Comparison of ENCODE assay signal across 1 cellular context in the genomic region with DNA sequence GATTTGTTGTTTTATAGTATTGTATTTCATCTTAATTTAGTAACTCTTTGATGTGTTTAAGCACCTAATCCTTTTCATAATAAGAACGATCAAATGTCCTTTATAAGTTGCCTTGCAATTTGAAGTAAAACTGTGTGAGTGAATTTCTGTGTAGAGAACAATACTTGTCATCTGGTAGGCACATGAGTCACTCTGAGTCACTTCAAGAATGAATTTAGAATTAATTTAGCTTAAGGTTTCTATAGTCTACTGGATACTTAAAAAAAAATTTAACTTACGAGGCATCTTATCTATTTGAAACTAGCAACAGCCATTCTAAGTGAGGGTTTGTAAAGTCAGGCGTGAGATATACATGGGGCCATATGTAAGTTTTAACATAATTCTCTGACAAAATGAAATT.
TF ChIP-seq lines count a peak whose summit lies in the region.

No MANE protein-coding gene starts in this region.

TF ChIP-seq in SK-N-SH, 30 proteins besides CTCF, POLR2A, EP300 and RAD21 (continued from another document):
- TF ChIP-seq YY1 (IDR thresholded peaks at IDR 0.05; ENCODE audit: low read depth) = no peak
- TF ChIP-seq RFX5 (IDR thresholded peaks at IDR 0.05; ENCODE audit: low read length) = no peak
- no peak for TF ChIP-seq USF2 (IDR thresholded peaks at IDR 0.05; ENCODE audit: borderline replicate concordance, low read depth, low read length)
- no peak for TF ChIP-seq TEAD4 (IDR thresholded peaks at IDR 0.05; ENCODE audit: borderline replicate concordance, insufficient read depth)
- no peak for TF ChIP-seq ELF1 (IDR thresholded peaks at IDR 0.05)
- no peak for TF ChIP-seq FOXJ3 (CRISPR knock-in tag; IDR thresholded peaks at IDR 0.05)
- no peak for TF ChIP-seq EZH2phosphoT487 (IDR thresholded peaks at IDR 0.05; ENCODE audit: borderline replicate concordance, low read depth)
- peak; percentile 86 for TF ChIP-seq JUND (IDR thresholded peaks at IDR 0.05)
- 0 out of 2 replicates have a peak, but pooled peaks have one; percentile 20 for TF ChIP-seq MEF2A (IDR thresholded peaks at IDR 0.05; ENCODE audit: borderline replicate concordance, low read depth)
- TF ChIP-seq, protein P1, sequence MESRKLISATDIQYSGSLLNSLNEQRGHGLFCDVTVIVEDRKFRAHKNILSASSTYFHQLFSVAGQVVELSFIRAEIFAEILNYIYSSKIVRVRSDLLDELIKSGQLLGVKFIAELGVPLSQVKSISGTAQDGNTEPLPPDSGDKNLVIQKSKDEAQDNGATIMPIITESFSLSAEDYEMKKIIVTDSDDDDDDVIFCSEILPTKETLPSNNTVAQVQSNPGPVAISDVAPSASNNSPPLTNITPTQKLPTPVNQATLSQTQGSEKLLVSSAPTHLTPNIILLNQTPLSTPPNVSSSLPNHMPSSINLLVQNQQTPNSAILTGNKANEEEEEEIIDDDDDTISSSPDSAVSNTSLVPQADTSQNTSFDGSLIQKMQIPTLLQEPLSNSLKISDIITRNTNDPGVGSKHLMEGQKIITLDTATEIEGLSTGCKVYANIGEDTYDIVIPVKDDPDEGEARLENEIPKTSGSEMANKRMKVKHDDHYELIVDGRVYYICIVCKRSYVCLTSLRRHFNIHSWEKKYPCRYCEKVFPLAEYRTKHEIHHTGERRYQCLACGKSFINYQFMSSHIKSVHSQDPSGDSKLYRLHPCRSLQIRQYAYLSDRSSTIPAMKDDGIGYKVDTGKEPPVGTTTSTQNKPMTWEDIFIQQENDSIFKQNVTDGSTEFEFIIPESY (IDR thresholded peaks at IDR 0.05; ENCODE audit: borderline replicate concordance, low read depth) = no peak
- TF ChIP-seq TAF1 (IDR thresholded peaks at IDR 0.05; ENCODE audit: borderline replicate concordance, low read depth, low read length) = no peak
- TF ChIP-seq GATA2 (CRISPR knock-in tag; IDR thresholded peaks at IDR 0.05) = no peak
- TF ChIP-seq SMC3 (IDR thresholded peaks at IDR 0.05; ENCODE audit: low read depth, low read length) = no peak
- TF ChIP-seq MXI1 (IDR thresholded peaks at IDR 0.05; ENCODE audit: low read depth, low read length) = no peak
- TF ChIP-seq RXRA (IDR thresholded peaks at IDR 0.05; ENCODE audit: borderline replicate concordance, low read depth) = no peak
- no peak for TF ChIP-seq POLR2AphosphoS5 (IDR thresholded peaks at IDR 0.05; ENCODE audit: low read depth, low read length)
- TF ChIP-seq, protein P2, sequence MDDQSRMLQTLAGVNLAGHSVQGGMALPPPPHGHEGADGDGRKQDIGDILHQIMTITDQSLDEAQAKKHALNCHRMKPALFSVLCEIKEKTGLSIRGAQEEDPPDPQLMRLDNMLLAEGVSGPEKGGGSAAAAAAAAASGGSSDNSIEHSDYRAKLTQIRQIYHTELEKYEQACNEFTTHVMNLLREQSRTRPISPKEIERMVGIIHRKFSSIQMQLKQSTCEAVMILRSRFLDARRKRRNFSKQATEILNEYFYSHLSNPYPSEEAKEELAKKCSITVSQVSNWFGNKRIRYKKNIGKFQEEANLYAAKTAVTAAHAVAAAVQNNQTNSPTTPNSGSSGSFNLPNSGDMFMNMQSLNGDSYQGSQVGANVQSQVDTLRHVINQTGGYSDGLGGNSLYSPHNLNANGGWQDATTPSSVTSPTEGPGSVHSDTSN (IDR thresholded peaks at IDR 0.05) = peak; percentile 29
- no peak for TF ChIP-seq SIN3A (IDR thresholded peaks at IDR 0.05; ENCODE audit: borderline replicate concordance, low read depth, low read length)
- TF ChIP-seq NFIC (IDR thresholded peaks at IDR 0.05; ENCODE audit: borderline replicate concordance) = peak; percentile 9; the same call in 1 of the 2 replicates
- TF ChIP-seq FOSL2 (IDR thresholded peaks at IDR 0.05; ENCODE audit: borderline replicate concordance, low read depth) = peak; percentile 98
- TF ChIP-seq FOXM1 (IDR thresholded peaks at IDR 0.05; ENCODE audit: low read depth) = no peak
TF ChIP-seq in SK-N-SH: peak in this region for 6.
